13 cellular contexts compared by ENCODE assay signal in the genomic region with DNA sequence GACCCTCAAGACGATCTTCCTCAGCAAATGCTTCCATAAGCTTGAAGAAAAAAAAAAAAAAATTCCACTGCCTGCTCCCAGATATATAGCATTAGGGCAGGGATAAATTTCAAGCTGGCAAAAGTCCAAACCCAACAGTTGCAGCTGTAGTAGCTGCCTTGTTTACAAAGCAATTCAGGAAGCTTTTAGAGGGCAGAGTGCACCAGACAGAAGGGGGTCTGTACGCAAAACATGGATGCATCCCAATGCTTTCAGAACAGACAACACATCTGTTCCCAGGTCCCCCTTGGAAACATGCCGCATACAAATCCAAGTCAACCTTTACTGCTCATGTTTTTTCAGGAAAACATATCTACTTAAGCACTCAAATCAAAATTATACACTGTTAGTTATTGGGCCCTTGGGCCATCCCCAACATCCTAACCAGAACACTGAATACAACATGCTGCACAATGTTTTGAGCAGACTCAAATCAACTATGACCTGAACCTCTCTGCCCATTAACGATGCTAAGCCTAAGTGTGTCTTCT.
A peak's percentile ranks its signal among the peaks of the same experiment; 100 is the strongest.
DNase-seq lines count a peak whose midpoint lies in the region; ATAC-seq and TF ChIP-seq lines count a peak whose summit lies in the region.
"Had no signal": no experiment of that assay in that cellular context is flagged by ENCODE, and none has a peak within 500 bp of the region (broad histone marks: within the 10 kb centered on the region; RNA-seq: fewer than 3 reads in every experiment).

No MANE protein-coding gene starts in this region.

- H3K14ac ChIP-seq in trophoblast cell (ENCODE audit: low read length), result no peak overlapping the region

- ATAC-seq in esophagus mucosa, result no peak
- ATAC-seq: HCT116 had no signal

- H2BK5ac ChIP-seq in trophoblast cell (ENCODE audit: low read depth, low read length, poor library complexity), result no peak overlapping the region

- WGBS in trophoblast cell (ENCODE audit: extremely low coverage, insufficient coverage, insufficient read length), result no CpG with 5 or more reads among the region's 4 CpGs

- no peak overlapping the region for H3K4me2 ChIP-seq in trophoblast cell (ENCODE audit: low read length)

- H3K4me3 ChIP-seq in SJCRH30 (no peak overlapping the region), trophoblast cell (ENCODE audit: low read depth, low read length) (no peak overlapping the region)
- H3K4me3 ChIP-seq: sigmoid colon had no signal

- no peak overlapping the region for H2BK120ac ChIP-seq in trophoblast cell (ENCODE audit: insufficient read depth, low read length, poor library complexity)

- no peak overlapping the region for H4K91ac ChIP-seq in trophoblast cell (ENCODE audit: low read depth, low read length)

- H3K4me1 ChIP-seq in SJCRH30 (peaks cover 3% of the 10 kb centered on the region; the same call in 1 of the 2 replicates), trophoblast cell (ENCODE audit: control insufficient read depth in 1 of 2, insufficient read depth in 2 of 2, low read length in 2 of 2) (peaks cover 5 to 6% of the 10 kb centered on the region in 2 experiments)

- H3K9me3 ChIP-seq in SJCRH30 (replicated peaks), result no peaks in the 10 kb centered on the region
- no peaks in the 10 kb centered on the region for H3K9me3 ChIP-seq in trophoblast cell (ENCODE audit: insufficient read depth, low read depth, low read length)
- H3K9me3 ChIP-seq: sigmoid colon had no signal

- H3K36me3 ChIP-seq in SJCRH30 (no peaks in the 10 kb centered on the region), trophoblast cell (ENCODE audit: control insufficient read depth in 1 of 2, insufficient read depth in 2 of 2, low read length in 2 of 2) (no peaks in the 10 kb centered on the region)
- H3K36me3 ChIP-seq: sigmoid colon had no signal

- H3K79me1 ChIP-seq in trophoblast cell (ENCODE audit: low read length), result peaks cover 2% of the 10 kb centered on the region

- no peak overlapping the region for H4K12ac ChIP-seq in trophoblast cell (ENCODE audit: low read depth, low read length)

- no peak overlapping the region for H2AFZ ChIP-seq in trophoblast cell (ENCODE audit: insufficient read depth, low read length, poor library complexity)

- H3K27me3 ChIP-seq in SJCRH30 (no peaks in the 10 kb centered on the region), trophoblast cell (ENCODE audit: insufficient read depth, low read length) (no peaks in the 10 kb centered on the region)
- H3K27me3 ChIP-seq: sigmoid colon had no signal

- DNase-seq in EH (ENCODE audit: low read depth) (peak; percentile 22), NCI-H2029 treated with DMSO at 0.1 percent for 48 hours (lab: John Stamatoyannopoulos, UW) (peak; percentile 82), SJCRH30 (peak; percentile 59 to 78), myocyte (ENCODE audit: low read depth) (peak; percentile 10), trophoblast cell (no peak), RPMI8226 (no peak), GM20000 (ENCODE audit: low spot score) (no peak)
- DNase-seq: activated CD4-positive, alpha-beta T cell treated with anti-CD3 and anti-CD28 coated beads, Interleukin-2, amount 10 ng/mL, durations not matched to agents 7 days and 5 days; activated naive CD8-positive, alpha-beta T cell treated with anti-CD3 and anti-CD28 coated beads, Interleukin-2, amount 10 ng/mL, durations not matched to agents 7 days and 5 days; CD4-positive, alpha-beta memory T cell; sigmoid colon had no signal

- H3K4ac ChIP-seq in trophoblast cell (ENCODE audit: low read depth, low read length), result no peak overlapping the region

- TF ChIP-seq CTCF in GM20000 (IDR thresholded peaks at IDR 0.05; ENCODE audit: extremely low read depth, missing control alignments), result no peak

- no peak overlapping the region for H3K9ac ChIP-seq in trophoblast cell (ENCODE audit: low read length)

- H3K27ac ChIP-seq in SJCRH30 (no peak overlapping the region), trophoblast cell (ENCODE audit: low read depth, low read length) (no peak overlapping the region)
- H3K27ac ChIP-seq: sigmoid colon had no signal

- no peak overlapping the region for H3K18ac ChIP-seq in trophoblast cell (ENCODE audit: low read length)

- H2AK5ac ChIP-seq in trophoblast cell (ENCODE audit: low read length), result no peak overlapping the region

- no peaks in the 10 kb centered on the region for H3K79me2 ChIP-seq in trophoblast cell (ENCODE audit: control insufficient read depth, insufficient read depth, low read length, poor library complexity)

- no peak overlapping the region for H4K8ac ChIP-seq in trophoblast cell (ENCODE audit: low read depth, low read length)

- H3K23ac ChIP-seq in trophoblast cell (ENCODE audit: low read length), result no peak overlapping the region

- H2BK12ac ChIP-seq in trophoblast cell (ENCODE audit: low read length), result no peak overlapping the region

Comparison
In these comparisons a context has a peak if more than half of its experiments do, and no peak if none do; other contexts are left out.
1. DNase-seq: peak in EH (single experiment), NCI-H2029 treated with DMSO at 0.1 percent for 48 hours (single experiment), SJCRH30 (2 of 2) and myocyte (single experiment); none in trophoblast cell (0 of 2), RPMI8226 (single experiment) and GM20000 (single experiment).